ENCODE assay signal across 10 cellular contexts in the genomic region with DNA sequence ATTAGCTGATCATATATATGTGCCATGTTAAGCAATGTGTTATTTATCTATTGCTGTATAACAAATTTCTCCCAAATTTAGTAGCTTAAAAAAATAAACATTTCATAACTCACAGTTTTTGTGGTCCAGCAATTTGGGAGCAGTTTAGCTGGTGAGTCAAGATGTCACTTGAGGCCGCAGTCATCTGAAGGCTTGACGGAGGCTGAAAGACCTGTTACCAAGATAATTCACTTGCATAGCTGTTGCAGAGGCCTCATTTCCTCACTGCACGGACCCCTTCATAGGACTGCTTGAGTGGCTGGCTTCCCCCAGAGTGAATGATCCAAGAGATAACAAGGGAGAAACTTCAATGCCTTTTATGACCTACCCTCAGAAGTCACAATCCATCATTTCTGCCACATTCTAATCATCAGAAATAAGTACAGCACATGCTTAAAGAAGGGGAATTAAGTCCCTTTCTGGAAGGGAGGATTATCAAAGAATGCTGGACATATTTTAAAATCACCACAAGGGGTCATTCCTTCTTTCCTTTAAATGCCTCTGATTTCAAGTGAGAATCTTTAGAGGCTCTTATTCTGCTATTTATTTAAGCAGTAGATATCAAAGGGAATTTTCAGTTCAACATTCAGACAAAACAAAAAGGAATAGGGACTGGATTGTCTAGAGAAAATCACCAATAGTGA. TPM values are rescaled to one million over a fixed set of nuclear protein-coding genes. Genes with fewer than 3 reads are reported as not detected.
DNase-seq lines count a peak whose midpoint lies in the region; ATAC-seq, FAIRE-seq and TF ChIP-seq lines count a peak whose summit lies in the region.
"Had no signal": no experiment of that assay in that cellular context is flagged by ENCODE, and none has a peak within 500 bp of the region (broad histone marks: within the 10 kb centered on the region; RNA-seq: fewer than 3 reads in every experiment).

No MANE protein-coding gene starts in this region.

- in situ Hi-C loops in SK-MEL-5 (cut with HindIII; ENCODE audit: low pct_unique_long_range_greater_than_20kb, low sequenced_read_pairs): no loop called here

- H3K4me3 ChIP-seq in breast epithelium (no peak overlapping the region), foreskin fibroblast (ENCODE audit: low read depth in 1 of 2, low read length in 2 of 2) (no peak overlapping the region), psoas muscle (no peak overlapping the region)

- no peaks in the 10 kb centered on the region for H3K27me3 Mint-ChIP-seq in MCF 10A (ENCODE audit: insufficient read depth, unreplicated experiment)
- H3K27me3 Mint-ChIP-seq: activated CD8-positive, alpha-beta memory T cell treated with anti-CD3 and anti-CD28 coated beads, Interleukin-2, amount 10 ng/mL, durations not matched to agents 7 days and 5 days had no signal

- H3K27ac Mint-ChIP-seq in MCF 10A (ENCODE audit: low read depth, unreplicated experiment): no peak overlapping the region
- H3K27ac Mint-ChIP-seq: activated CD8-positive, alpha-beta memory T cell treated with anti-CD3 and anti-CD28 coated beads, Interleukin-2, amount 10 ng/mL, durations not matched to agents 7 days and 5 days had no signal

- no peak overlapping the region for H3K27ac ChIP-seq in breast epithelium
- H3K27ac ChIP-seq in psoas muscle: no peak overlapping the region

- H3K9me3 ChIP-seq in breast epithelium (no peaks in the 10 kb centered on the region), psoas muscle (no peaks in the 10 kb centered on the region)

- H3K9me3 Mint-ChIP-seq in MCF 10A (ENCODE audit: unreplicated experiment): no peaks in the 10 kb centered on the region

- H3K36me3 ChIP-seq in breast epithelium (no peaks in the 10 kb centered on the region), psoas muscle (ENCODE audit: insufficient read depth in 1 of 2, low read depth in 1 of 2) (no peaks in the 10 kb centered on the region)

- DNase-seq in MCF 10A (ENCODE audit: unreplicated experiment): no peak
- no peak for DNase-seq in breast epithelium (ENCODE audit: low spot score in 2 of 2)
- DNase-seq in SK-MEL-5 (ENCODE audit: low read depth, low spot score): peak; percentile 61
- peak in 1 of 2 donors; percentile 52 for DNase-seq in foreskin fibroblast
- DNase-seq in urothelium cell line (ENCODE audit: low spot score): peak; percentile 25
- no peak for DNase-seq in psoas muscle
- DNase-seq in left cardiac atrium: no peak
- DNase-seq in activated effector memory CD4-positive, alpha-beta T cell treated with anti-CD3 and anti-CD28 coated beads, Interleukin-2, amount 50 U/mL, for 16 hours: no peak
- DNase-seq: activated CD8-positive, alpha-beta memory T cell treated with anti-CD3 and anti-CD28 coated beads, Interleukin-2, amount 10 ng/mL, durations not matched to agents 7 days and 5 days; NK-92 treated with Interleukin-12 subunit alpha and Interleukin-12 subunit beta, amount 100 ng/mL, for 24 hours had no signal

- CTCF ChIA-PET in MCF 10A (lab: Yijun Ruan, JAX): interaction anchor here (0.5 to 2.9 kb wide), 15 partner anchors 9 to 248 kb away, joined by 3 to 12 read pairs (median 3); no protein-coding TSS in a partner anchor

- BruUV-seq in MCF 10A (replicated peaks; lab: Mats Ljungman, UMichigan): no TSS peak

- no peaks in the 10 kb centered on the region for H3K4me1 ChIP-seq in breast epithelium
- no peaks in the 10 kb centered on the region for H3K4me1 ChIP-seq in psoas muscle

- no peaks in the 10 kb centered on the region for H3K36me3 Mint-ChIP-seq in MCF 10A (ENCODE audit: insufficient read depth, unreplicated experiment)
- H3K36me3 Mint-ChIP-seq: activated CD8-positive, alpha-beta memory T cell treated with anti-CD3 and anti-CD28 coated beads, Interleukin-2, amount 10 ng/mL, durations not matched to agents 7 days and 5 days had no signal

- POLR2A ChIA-PET in MCF 10A (lab: Yijun Ruan, JAX): interaction anchor here (0.6 to 1.6 kb wide), 2 partner anchors 10 to 16 kb away, joined by 3 to 6 read pairs; a partner anchor contains a TSS

- TF ChIP-seq POLR2A in breast epithelium (IDR thresholded peaks at IDR 0.05): no peak

- intact Hi-C loops in MCF 10A (cut with micrococcal nuclease): loop anchor here (1.0 kb wide), 3 partner anchors 30 to 190 kb away; no protein-coding TSS in a partner anchor
- intact Hi-C loops in breast epithelium (cut with DNase I; ENCODE audit: low total_unique reads): no loop called here
- intact Hi-C loops in psoas muscle (cut with DNase I): no loop called here
- intact Hi-C loops in left cardiac atrium (cut with DNase I): no loop called here

- H3K4me3 Mint-ChIP-seq in MCF 10A (ENCODE audit: unreplicated experiment): no peak overlapping the region
- H3K4me3 Mint-ChIP-seq: activated CD8-positive, alpha-beta memory T cell treated with anti-CD3 and anti-CD28 coated beads, Interleukin-2, amount 10 ng/mL, durations not matched to agents 7 days and 5 days had no signal

- peak; percentile 31 for TF ChIP-seq CTCF in MCF 10A (IDR thresholded peaks at IDR 0.05; ENCODE audit: unreplicated experiment)
- no peak for TF ChIP-seq CTCF in breast epithelium (IDR thresholded peaks at IDR 0.05)
- peak; percentile 31 for TF ChIP-seq CTCF in foreskin fibroblast (IDR thresholded peaks at IDR 0.05; ENCODE audit: low read depth, low read length)
- no peak for TF ChIP-seq CTCF in psoas muscle (IDR thresholded peaks at IDR 0.05)

- no peak for FAIRE-seq in urothelium cell line (lab: Jason Lieb, UNC)

- no peaks in the 10 kb centered on the region for H3K27me3 ChIP-seq in breast epithelium
- H3K27me3 ChIP-seq in psoas muscle (ENCODE audit: insufficient read depth in 3 of 3, low read length in 2 of 3): no peaks in the 10 kb centered on the region

- ATAC-seq in psoas muscle (no peak), left cardiac atrium (no peak)
- ATAC-seq: activated CD8-positive, alpha-beta memory T cell treated with anti-CD3 and anti-CD28 coated beads, Interleukin-2, amount 10 ng/mL, durations not matched to agents 7 days and 5 days had no signal

- 85 to 92% (median 90%) methylated on average over 3 of the region's 3 CpGs for WGBS in psoas muscle, 3 donors

- H3K4me1 Mint-ChIP-seq in MCF 10A (ENCODE audit: insufficient read depth, unreplicated experiment): peaks cover 7% of the 10 kb centered on the region

RNA-seq across cellular contexts. Expression of a gene that starts 10.5 kb away (rescaled TPM):
- 54.4 and 60.8 TPM in 2 replicates for total RNA-seq in MCF 10A (2022)
- total RNA-seq in breast epithelium: 10 to 100 TPM; 44.6 to 68.2 (median 60.6) TPM
- 59.8 and 67.1 TPM in 2 replicates for total RNA-seq in SK-MEL-5 (2014; rRNA removed; shearing (Covaris generic))
- 62.3 and 65.2 TPM in 2 replicates for polyA plus RNA-seq in SK-MEL-5 (2015; cell fraction: cytosol; rRNA removed)
- polyA plus RNA-seq in SK-MEL-5 (2015; cell fraction: nucleus; rRNA removed): 54.9 and 65.6 TPM in 2 replicates
- 10 to 100 TPM; 33.2 to 51.3 (median 39.0) TPM for total RNA-seq in psoas muscle
- 10 to 100 TPM; 12.7 to 22.9 (median 21.7) TPM for polyA plus RNA-seq in psoas muscle
- total RNA-seq in left cardiac atrium: 10 to 100 TPM; 26.5 to 28.9 TPM

Comparison
In these comparisons a context has a peak if more than half of its experiments do, and no peak if none do; other contexts are left out.
1. CTCF ChIP-seq: peak in MCF 10A (single experiment) and foreskin fibroblast (single experiment); none in breast epithelium (0 of 3) and psoas muscle (single experiment).
2. DNase-seq: peak in SK-MEL-5 (single experiment) and urothelium cell line (single experiment); none in MCF 10A (single experiment), breast epithelium (0 of 2), psoas muscle (0 of 2), left cardiac atrium (single experiment) and activated effector memory CD4-positive, alpha-beta T cell treated with anti-CD3 and anti-CD28 coated beads, Interleukin-2, amount 50 U/mL, for 16 hours (single experiment).